10 cellular contexts compared by ENCODE assay signal in genomic region chr18:3251963-3252277, GRCh38. TPM values are rescaled to one million over a fixed set of nuclear protein-coding genes. Genes with fewer than 3 reads are reported as not detected.
DNase-seq lines count a peak whose midpoint lies in the region; ATAC-seq, FAIRE-seq and TF ChIP-seq lines count a peak whose summit lies in the region.
"Had no signal": no experiment of that assay in that cellular context is flagged by ENCODE, and none has a peak within 500 bp of the region (broad histone marks: within the 10 kb centered on the region; RNA-seq: fewer than 3 reads in every experiment).

No MANE protein-coding gene starts in this region.

- H3K4me3 Mint-ChIP-seq in activated B cell treated with CpG ODN at 0.5 μM for 24 hours, result no peak overlapping the region

- FAIRE-seq in GM12891 (lab: Jason Lieb, UNC), result no peak

- CTCF ChIA-PET in activated B cell treated with CpG ODN at 0.5 μM for 24 hours (lab: Charles Lee), result interaction anchor here (0.8 to 3.8 kb wide), 3 partner anchors 28 to 414 kb away, joined by 3 to 14 read pairs (median 3); no protein-coding TSS in a partner anchor

- H3K4me1 Mint-ChIP-seq in activated B cell treated with CpG ODN at 0.5 μM for 24 hours, result peaks cover 76% of the 10 kb centered on the region

- ATAC-seq in activated B cell treated with CpG ODN at 0.5 μM for 24 hours (ENCODE audit: low read depth) (no peak), HG03571 (IDR thresholded peaks at IDR 0.05; ENCODE audit: unreplicated experiment) (no peak)

- H3K9me3 Mint-ChIP-seq in activated B cell treated with CpG ODN at 0.5 μM for 24 hours, result no peaks in the 10 kb centered on the region

- no peak for TF ChIP-seq POLR2A in GM12891 (IDR thresholded peaks at IDR 0.05; ENCODE audit: low read depth, low read length)

- H3K4me3 ChIP-seq in retinal pigment epithelial cell (ENCODE audit: low read length), result peak overlapping the region; percentile 34
- H3K4me3 ChIP-seq: suprapubic skin had no signal

- H3K27me3 Mint-ChIP-seq in activated B cell treated with CpG ODN at 0.5 μM for 24 hours, result no peaks in the 10 kb centered on the region

- intact Hi-C loops in activated B cell treated with CpG ODN at 0.5 μM for 24 hours (cut with micrococcal nuclease), result no loop called here

- POLR2A ChIA-PET in activated B cell treated with CpG ODN at 0.5 μM for 24 hours (lab: Charles Lee), result interaction anchor here (1.0 to 9.2 kb wide), 2 partner anchors 10 to 333 kb away, joined by 3 to 166 read pairs; partner anchors contain the start of gene MYL12B

- H3K27ac Mint-ChIP-seq in activated B cell treated with CpG ODN at 0.5 μM for 24 hours, result peak overlapping the region; percentile 35

- no peak for DNase-seq in GM12891 (ENCODE audit: insufficient read length, low spot score)
- no peak for DNase-seq in activated B cell treated with CpG ODN at 0.5 μM for 24 hours
- DNase-seq in fibroblast of peridontal ligament (ENCODE audit: extremely low read depth), result peak; percentile 61
- peak; percentile 75 for DNase-seq in retinal pigment epithelial cell (ENCODE audit: low read depth)
- DNase-seq in occipital lobe (lab: John Stamatoyannopoulos, UW), result no peak
- DNase-seq in DMS79 (lab: John Stamatoyannopoulos, UW), result no peak
- no peak for DNase-seq in islet precursor cell
- DNase-seq: stimulated activated CD4-positive, alpha-beta T cell treated with anti-CD3 and anti-CD28 coated beads, Interleukin-12 subunit alpha, Interleukin-12 subunit beta, amount 100 ng/mL, for 4 hours had no signal

- TF ChIP-seq CTCF in activated B cell treated with CpG ODN at 0.5 μM for 24 hours (IDR thresholded peaks at IDR 0.05) (no peak), retinal pigment epithelial cell (conservative IDR thresholded peaks at IDR 0.05; ENCODE audit: low read depth, low read length) (no peak)

- peaks cover 73% of the 10 kb centered on the region for H3K36me3 Mint-ChIP-seq in activated B cell treated with CpG ODN at 0.5 μM for 24 hours (ENCODE audit: low read depth)

TF ChIP-seq in GM12891, 5 proteins besides CTCF, POLR2A, EP300 and RAD21:
- no peak for TF ChIP-seq TAF1 (IDR thresholded peaks at IDR 0.05; ENCODE audit: low read depth, low read length)
- peak; percentile 63; the same call in 1 of the 2 replicates for TF ChIP-seq POLR2AphosphoS5 (IDR thresholded peaks at IDR 0.05; ENCODE audit: low read depth, low read length)

RNA-seq across cellular contexts. Expression of gene MYL12A, which starts 4.3 kb away (rescaled TPM):
- polyA plus RNA-seq in GM12891 (2012; ENCODE audit: low read depth, missing spikeins), result 362 TPM
- total RNA-seq in activated B cell treated with CpG ODN at 0.5 μM for 24 hours, result 394 and 395 TPM in 2 replicates
- 49.9 TPM for total RNA-seq in occipital lobe

RNA-seq across cellular contexts. Expression of gene MYL12B, which starts 10.0 kb away (rescaled TPM):
- 246 TPM for polyA plus RNA-seq in GM12891 (2012; ENCODE audit: low read depth, missing spikeins)
- 185 and 198 TPM in 2 replicates for total RNA-seq in activated B cell treated with CpG ODN at 0.5 μM for 24 hours
- total RNA-seq in occipital lobe, result 156 TPM

RNA-seq across cellular contexts. Expression of gene MYOM1, which starts 32.2 kb away (rescaled TPM):
- polyA plus RNA-seq in GM12891 (2012; ENCODE audit: low read depth, missing spikeins), result 0.86 TPM
- total RNA-seq in activated B cell treated with CpG ODN at 0.5 μM for 24 hours (4.1 and 4.9 TPM in 2 replicates), occipital lobe (2.3 TPM)

Comparison
In these comparisons a context has a peak if more than half of its experiments do, and no peak if none do; other contexts are left out.
1. DNase-seq: peak in fibroblast of peridontal ligament (single experiment) and retinal pigment epithelial cell (single experiment); none in GM12891 (single experiment), activated B cell treated with CpG ODN at 0.5 μM for 24 hours (single experiment), occipital lobe (single experiment), DMS79 (single experiment) and islet precursor cell (single experiment).